In genomic region chr2:200673191-200673590, GRCh38 we compare ENCODE assay signal across 17 cellular contexts.
DNase-seq lines count a peak whose midpoint lies in the region; ATAC-seq and TF ChIP-seq lines count a peak whose summit lies in the region.
"Had no signal": no experiment of that assay in that cellular context is flagged by ENCODE, and none has a peak within 500 bp of the region (broad histone marks: within the 10 kb centered on the region; RNA-seq: fewer than 3 reads in every experiment).

No MANE protein-coding gene starts in this region.

- no peak overlapping the region for H3K4me3 Mint-ChIP-seq in endothelial cell (ENCODE audit: unreplicated experiment)
- H3K4me3 Mint-ChIP-seq: B cell; CD4-positive, alpha-beta memory T cell; HFFc6 had no signal

- no peaks in the 10 kb centered on the region for H3K79me2 ChIP-seq in DND-41 (ENCODE audit: insufficient read depth, low read length)

- H4K20me1 ChIP-seq in DND-41 (ENCODE audit: insufficient read depth, low read length) = no peaks in the 10 kb centered on the region

- TF ChIP-seq CTCF in DND-41 (IDR thresholded peaks at IDR 0.05; ENCODE audit: borderline replicate concordance, extremely low read depth, low read length, poor library complexity, severe bottlenecking) (no peak), endothelial cell (IDR thresholded peaks at IDR 0.05; ENCODE audit: unreplicated experiment) (no peak), suprapubic skin (IDR thresholded peaks at IDR 0.05) (no peak)

- H3K36me3 ChIP-seq in DND-41 (ENCODE audit: insufficient read depth, low read length) (no peaks in the 10 kb centered on the region), suprapubic skin (peaks cover 9% of the 10 kb centered on the region)
- H3K36me3 ChIP-seq: HAP-1 had no signal

- ATAC-seq in DND-41 (ENCODE audit: insufficient read depth, low read depth) = peak; percentile 52
- no peak for ATAC-seq in SK-N-SH treated with all-trans-retinoic acid at 6 μM for 48 hours
- no peak for ATAC-seq in Right ventricle myocardium inferior

- H3K9ac ChIP-seq in DND-41 (ENCODE audit: low read depth, low read length) = no peak overlapping the region

- 81% methylated on average over 5 of the region's 5 CpGs for WGBS in suprapubic skin

- H3K27ac ChIP-seq in DND-41 (ENCODE audit: low read length) (no peak overlapping the region), suprapubic skin (no peak overlapping the region)
- H3K27ac ChIP-seq: 22Rv1 had no signal

- H3K27me3 ChIP-seq in DND-41 (ENCODE audit: insufficient read depth, low read length, poor library complexity) (peaks cover 9% of the 10 kb centered on the region), suprapubic skin (no peaks in the 10 kb centered on the region)

- peaks cover 3% of the 10 kb centered on the region for H3K27me3 Mint-ChIP-seq in endothelial cell (ENCODE audit: unreplicated experiment)

- intact Hi-C loops in Right ventricle myocardium inferior (cut with DNase I) = no loop called here

- no peaks in the 10 kb centered on the region for H3K4me1 ChIP-seq in DND-41 (ENCODE audit: insufficient read depth, low read length)
- H3K4me1 ChIP-seq in suprapubic skin = peaks cover 5% of the 10 kb centered on the region
- H3K4me1 ChIP-seq: Caco-2, HAP-1 had no signal

- no peak for TF ChIP-seq EP300 in suprapubic skin (IDR thresholded peaks at IDR 0.05)

- DNase-seq in DMS53 (lab: John Stamatoyannopoulos, UW) (peak; percentile 26), DMS53 treated with DMSO at 0.1 percent for 48 hours (lab: John Stamatoyannopoulos, UW; ENCODE audit: unreplicated experiment) (no peak), DND-41 (peak; percentile 12), endothelial cell (ENCODE audit: low spot score) (no peak), suprapubic skin (ENCODE audit: low spot score in 2 of 2) (no peak), Right ventricle myocardium inferior (ENCODE audit: missing footprints) (no peak)
- DNase-seq: C1 segment of cervical spinal cord; Caco-2; CD4-positive, alpha-beta memory T cell; DMS153; DMS79 treated with DMSO at 0.1 percent for 48 hours; GOT3; HFFc6 had no signal

- TF ChIP-seq POLR2A in suprapubic skin (IDR thresholded peaks at IDR 0.05) = no peak

- no peak overlapping the region for H3K4me2 ChIP-seq in DND-41 (ENCODE audit: insufficient read depth, low read length)

- H3K9me3 ChIP-seq in DND-41 (ENCODE audit: insufficient read depth, low read length, severe bottlenecking) = no peaks in the 10 kb centered on the region
- H3K9me3 ChIP-seq in suprapubic skin = no peaks in the 10 kb centered on the region
- H3K9me3 ChIP-seq: Caco-2, HAP-1 had no signal

- H3K27ac Mint-ChIP-seq in endothelial cell (ENCODE audit: unreplicated experiment) = peak overlapping the region; percentile 44
- H3K27ac Mint-ChIP-seq: B cell, HFFc6 had no signal

- H3K36me3 Mint-ChIP-seq in endothelial cell (ENCODE audit: low read depth, unreplicated experiment) = no peaks in the 10 kb centered on the region
- H3K36me3 Mint-ChIP-seq: CD4-positive, alpha-beta memory T cell had no signal

- H3K4me1 Mint-ChIP-seq in endothelial cell (ENCODE audit: unreplicated experiment) = peaks cover 16% of the 10 kb centered on the region

- H3K9me3 Mint-ChIP-seq in endothelial cell (ENCODE audit: unreplicated experiment) = no peaks in the 10 kb centered on the region
- H3K9me3 Mint-ChIP-seq: CD4-positive, alpha-beta memory T cell; HFFc6 had no signal

- H2AFZ ChIP-seq in DND-41 (ENCODE audit: low read depth, low read length) = no peak overlapping the region

- H3K4me3 ChIP-seq in DND-41 (ENCODE audit: low read depth in 1 of 2, low read length in 2 of 2) (no peak overlapping the region), suprapubic skin (no peak overlapping the region)
- H3K4me3 ChIP-seq: HAP-1 had no signal

TF ChIP-seq in SK-N-SH treated with all-trans-retinoic acid at 6 μM for 48 hours, 23 proteins besides CTCF, POLR2A, EP300 and RAD21:
- TF ChIP-seq SNAI2 (CRISPR knock-in tag; IDR thresholded peaks at IDR 0.05) = no peak
- no peak for TF ChIP-seq CREB5 (CRISPR knock-in tag; IDR thresholded peaks at IDR 0.05; ENCODE audit: low read depth)
- no peak for TF ChIP-seq ISL1 (CRISPR knock-in tag; IDR thresholded peaks at IDR 0.05)
- no peak for TF ChIP-seq GLIS3 (CRISPR knock-in tag; IDR thresholded peaks at IDR 0.05)
- TF ChIP-seq TOX (CRISPR knock-in tag; IDR thresholded peaks at IDR 0.05; ENCODE audit: borderline replicate concordance) = no peak
- no peak for TF ChIP-seq ZFP30 (CRISPR knock-in tag; IDR thresholded peaks at IDR 0.05)
- TF ChIP-seq OSR1 (CRISPR knock-in tag; IDR thresholded peaks at IDR 0.05) = no peak
- no peak for TF ChIP-seq PPARA (CRISPR knock-in tag; IDR thresholded peaks at IDR 0.05; ENCODE audit: borderline replicate concordance)
- no peak for TF ChIP-seq ZNF565 (CRISPR knock-in tag; conservative IDR thresholded peaks at IDR 0.05; ENCODE audit: low read depth)
- TF ChIP-seq ZFP3 (CRISPR knock-in tag; IDR thresholded peaks at IDR 0.05) = no peak
- no peak for TF ChIP-seq TSHZ2 (CRISPR knock-in tag; IDR thresholded peaks at IDR 0.05)
- no peak for TF ChIP-seq POU6F1 (CRISPR knock-in tag; IDR thresholded peaks at IDR 0.05; ENCODE audit: borderline replicate concordance, low read depth)
- TF ChIP-seq ESRRG (CRISPR knock-in tag; IDR thresholded peaks at IDR 0.05) = no peak
- TF ChIP-seq ZC3H10 (CRISPR knock-in tag; IDR thresholded peaks at IDR 0.05) = no peak

Comparison
In these comparisons a context has a peak if more than half of its experiments do, and no peak if none do; other contexts are left out.
1. DNase-seq: peak in DMS53 (single experiment) and DND-41 (single experiment); none in DMS53 treated with DMSO at 0.1 percent for 48 hours (single experiment), endothelial cell (single experiment), suprapubic skin (0 of 2) and Right ventricle myocardium inferior (single experiment).